1 cellular context compared by ENCODE assay signal in genomic region chr7:73738612-73739386, GRCh38.
TF ChIP-seq lines count a peak whose summit lies in the region.

Gene ABHD11, minus strand, starts transcription at chr7:73738802. Its CDS starts 32 bp downstream, at chr7:73738770.

TF ChIP-seq in GM12878, 131 proteins besides CTCF, POLR2A, EP300 and RAD21 (continued from another document and continues in another):
- TF ChIP-seq USF2 (IDR thresholded peaks at IDR 0.05; ENCODE audit: borderline replicate concordance, low read depth, low read length) (no peak), PML (IDR thresholded peaks at IDR 0.05; ENCODE audit: low read length) (no peak), KDM1A (IDR thresholded peaks at IDR 0.05; ENCODE audit: borderline replicate concordance) (no peak), HSF1 (IDR thresholded peaks at IDR 0.05; ENCODE audit: low read depth, low read length) (no peak), MEF2A (IDR thresholded peaks at IDR 0.05; ENCODE audit: insufficient read depth, low read depth, low read length) (no peak), TAF1 (IDR thresholded peaks at IDR 0.05; ENCODE audit: borderline replicate concordance, low read depth, low read length) (0 out of 2 replicates have a peak, but pooled peaks have one; percentile 39), CEBPZ (IDR thresholded peaks at IDR 0.05; ENCODE audit: low read depth, low read length) (no peak), NBN (IDR thresholded peaks at IDR 0.05) (peak; percentile 30; the same call in 1 of the 2 replicates), EED (IDR thresholded peaks at IDR 0.05; ENCODE audit: low read depth) (peak; percentile 55), NR2C2 (IDR thresholded peaks at IDR 0.05; ENCODE audit: borderline replicate concordance, control insufficient read depth, insufficient read length, low read depth) (no peak), JUNB (IDR thresholded peaks at IDR 0.05) (no peak), RELB (IDR thresholded peaks at IDR 0.05; ENCODE audit: low read depth) (no peak; the same call in 1 of the 2 replicates), E2F4 (IDR thresholded peaks at IDR 0.05; ENCODE audit: low read depth, low read length) (no peak), BCLAF1 (IDR thresholded peaks at IDR 0.05) (no peak; the same call in 1 of the 2 replicates), NR2F1 (conservative IDR thresholded peaks at IDR 0.05) (peak; percentile 26), SIN3A (IDR thresholded peaks at IDR 0.05; ENCODE audit: low read depth, low read length) (no peak), ZNF592 (IDR thresholded peaks at IDR 0.05) (no peak), HDGF (IDR thresholded peaks at IDR 0.05) (peak; percentile 76; the same call in 1 of the 2 replicates), ETV6 (conservative IDR thresholded peaks at IDR 0.05 in 1 of 2, IDR thresholded peaks at IDR 0.05 in 1 of 2; ENCODE audit: borderline replicate concordance in 1 of 2, low read depth in 1 of 2) (no peak), CEBPB (IDR thresholded peaks at IDR 0.05; ENCODE audit: borderline replicate concordance in 1 of 2, low read depth in 2 of 2, low read length in 2 of 2) (no peak), ZNF217 (IDR thresholded peaks at IDR 0.05) (peak; percentile 37; the same call in 1 of the 2 replicates), ZBED1 (IDR thresholded peaks at IDR 0.05; ENCODE audit: borderline replicate concordance) (no peak), ZBTB40 (IDR thresholded peaks at IDR 0.05; ENCODE audit: borderline replicate concordance) (no peak), YBX1 (IDR thresholded peaks at IDR 0.05) (no peak), STAT1 (conservative IDR thresholded peaks at IDR 0.05) (no peak), NKRF (conservative IDR thresholded peaks at IDR 0.05) (peak; percentile 59)
